15 cellular contexts compared by ENCODE assay signal in the genomic region with DNA sequence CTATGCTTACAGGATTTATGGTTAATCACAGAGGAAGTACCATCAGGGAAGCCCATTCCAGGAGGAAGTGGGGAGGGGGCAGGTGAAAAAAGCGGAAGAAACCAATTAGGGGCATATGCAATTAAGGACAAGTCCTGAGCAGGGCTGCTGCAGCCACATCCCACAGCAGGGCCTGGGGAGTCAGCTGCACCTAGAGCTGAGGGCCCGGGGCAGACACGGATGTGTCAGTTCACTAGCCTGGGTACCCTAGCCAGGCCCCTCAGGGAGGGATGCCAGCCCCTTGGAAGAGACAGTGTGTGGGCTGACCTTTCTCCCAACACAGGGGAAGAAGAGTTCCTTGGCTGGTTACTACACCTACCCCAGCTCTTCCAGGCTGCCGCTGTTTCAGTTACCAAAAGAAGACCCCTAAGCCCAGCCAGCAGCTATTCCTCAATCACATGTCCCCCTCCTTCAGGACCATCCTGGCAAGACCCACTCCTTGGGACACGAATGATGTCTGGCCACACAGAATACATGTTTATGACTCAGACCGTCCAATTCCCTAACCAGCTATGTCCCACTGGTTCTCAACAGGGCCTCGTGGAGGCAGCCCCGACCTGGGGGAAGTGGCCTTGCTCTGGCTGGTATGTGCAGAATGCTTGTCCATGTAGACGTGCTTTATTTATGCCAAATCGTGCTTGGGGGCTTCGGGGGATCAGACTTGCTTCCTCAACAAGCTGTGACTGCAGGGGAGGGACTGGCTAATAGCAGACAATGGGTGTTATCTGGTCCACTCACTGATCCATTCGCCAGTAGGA.
DNase-seq lines count a peak whose midpoint lies in the region; ATAC-seq and TF ChIP-seq lines count a peak whose summit lies in the region.
"Had no signal": no experiment of that assay in that cellular context is flagged by ENCODE, and none has a peak within 500 bp of the region (broad histone marks: within the 10 kb centered on the region; RNA-seq: fewer than 3 reads in every experiment).

No MANE protein-coding gene starts in this region.

- POLR2A ChIA-PET in activated CD8-positive, alpha-beta T cell treated with anti-CD3 and anti-CD28 coated beads, Interleukin-2, amount 10 ng/mL, durations not matched to agents 7 days and 5 days (lab: Charles Lee): no interaction called here

- no peak for TF ChIP-seq EP300 in ovary (IDR thresholded peaks at IDR 0.05)

- H3K36me3 ChIP-seq in ovary (no peaks in the 10 kb centered on the region), uterus (no peaks in the 10 kb centered on the region)

- WGBS in ovary, 3 donors: 68 to 73% (median 69%) methylated on average over 12 of the region's 12 CpGs

- peak; percentile 6 for ATAC-seq in stimulated activated naive CD8-positive, alpha-beta T cell treated with anti-CD3 and anti-CD28 coated beads, Interleukin-15, Interleukin-2, amounts not matched to agents 100 U/mL and 50 U/mL, for 24 hours
- no peak for ATAC-seq in stimulated activated naive CD8-positive, alpha-beta T cell treated with anti-CD3 and anti-CD28 coated beads, Interleukin-15, amount 100 ng/mL, for 72 hours
- ATAC-seq in HG03460 (IDR thresholded peaks at IDR 0.05; ENCODE audit: unreplicated experiment): no peak
- no peak for ATAC-seq in activated CD8-positive, alpha-beta T cell treated with anti-CD3 and anti-CD28 coated beads, Interleukin-2, amount 10 ng/mL, durations not matched to agents 7 days and 5 days

- H3K36me3 Mint-ChIP-seq in activated CD8-positive, alpha-beta T cell treated with anti-CD3 and anti-CD28 coated beads, Interleukin-2, amount 10 ng/mL, durations not matched to agents 7 days and 5 days (ENCODE audit: low read depth): no peaks in the 10 kb centered on the region

- no peak for DNase-seq in stimulated activated naive CD8-positive, alpha-beta T cell treated with anti-CD3 and anti-CD28 coated beads, Interleukin-15, Interleukin-2, amounts not matched to agents 100 U/mL and 50 U/mL, for 24 hours
- no peak for DNase-seq in stimulated activated naive CD8-positive, alpha-beta T cell treated with anti-CD3 and anti-CD28 coated beads, Interleukin-15, amount 100 ng/mL, for 72 hours
- DNase-seq in islet precursor cell (peak; percentile 42), ovary (peak in 3 of 5 donors; percentile 6 to 22 (median 9)), uterus (peak; percentile 9 to 11), A172 (ENCODE audit: low spot score) (no peak)
- no peak for DNase-seq in activated CD8-positive, alpha-beta T cell treated with anti-CD3 and anti-CD28 coated beads, Interleukin-2, amount 10 ng/mL, durations not matched to agents 7 days and 5 days
- DNase-seq: C1 segment of cervical spinal cord, NCI-H1417, NCI-H187, NCI-H2107, NCI-H2227 treated with DMSO at 0.1 percent for 48 hours, NCI-H524 had no signal

- H3K9me3 ChIP-seq in ovary (no peaks in the 10 kb centered on the region), uterus (no peaks in the 10 kb centered on the region)

- TF ChIP-seq POLR2A in ovary (IDR thresholded peaks at IDR 0.05) (no peak), uterus (IDR thresholded peaks at IDR 0.05) (no peak)

- CTCF ChIA-PET in activated CD8-positive, alpha-beta T cell treated with anti-CD3 and anti-CD28 coated beads, Interleukin-2, amount 10 ng/mL, durations not matched to agents 7 days and 5 days (lab: Charles Lee): no interaction called here

- H3K4me3 Mint-ChIP-seq in stimulated activated naive CD8-positive, alpha-beta T cell treated with anti-CD3 and anti-CD28 coated beads, Interleukin-15, amount 100 ng/mL, for 72 hours: no peak overlapping the region
- H3K4me3 Mint-ChIP-seq in activated CD8-positive, alpha-beta T cell treated with anti-CD3 and anti-CD28 coated beads, Interleukin-2, amount 10 ng/mL, durations not matched to agents 7 days and 5 days: no peak overlapping the region

- no peaks in the 10 kb centered on the region for H3K4me1 Mint-ChIP-seq in stimulated activated naive CD8-positive, alpha-beta T cell treated with anti-CD3 and anti-CD28 coated beads, Interleukin-15, amount 100 ng/mL, for 72 hours
- no peaks in the 10 kb centered on the region for H3K4me1 Mint-ChIP-seq in activated CD8-positive, alpha-beta T cell treated with anti-CD3 and anti-CD28 coated beads, Interleukin-2, amount 10 ng/mL, durations not matched to agents 7 days and 5 days (ENCODE audit: low read depth)

- peak overlapping the region in 1 of 2 donors; percentile 28 for H3K27ac Mint-ChIP-seq in stimulated activated naive CD8-positive, alpha-beta T cell treated with anti-CD3 and anti-CD28 coated beads, Interleukin-15, amount 100 ng/mL, for 72 hours
- H3K27ac Mint-ChIP-seq in activated CD8-positive, alpha-beta T cell treated with anti-CD3 and anti-CD28 coated beads, Interleukin-2, amount 10 ng/mL, durations not matched to agents 7 days and 5 days: no peak overlapping the region

- intact Hi-C loops in ovary (cut with DNase I) (no loop called here), uterus (cut with DNase I; ENCODE audit: low total_unique reads) (no loop called here)

- TF ChIP-seq CTCF in ovary (IDR thresholded peaks at IDR 0.05) (no peak), uterus (IDR thresholded peaks at IDR 0.05) (no peak)

- no peak overlapping the region for H3K4me3 ChIP-seq in ovary
- no peak overlapping the region for H3K4me3 ChIP-seq in uterus

- no peaks in the 10 kb centered on the region for H3K27me3 Mint-ChIP-seq in stimulated activated naive CD8-positive, alpha-beta T cell treated with anti-CD3 and anti-CD28 coated beads, Interleukin-15, amount 100 ng/mL, for 72 hours
- no peaks in the 10 kb centered on the region for H3K27me3 Mint-ChIP-seq in activated CD8-positive, alpha-beta T cell treated with anti-CD3 and anti-CD28 coated beads, Interleukin-2, amount 10 ng/mL, durations not matched to agents 7 days and 5 days (ENCODE audit: low read depth)

- no peaks in the 10 kb centered on the region for H3K9me3 Mint-ChIP-seq in stimulated activated naive CD8-positive, alpha-beta T cell treated with anti-CD3 and anti-CD28 coated beads, Interleukin-15, amount 100 ng/mL, for 72 hours
- peaks cover 4% of the 10 kb centered on the region for H3K9me3 Mint-ChIP-seq in activated CD8-positive, alpha-beta T cell treated with anti-CD3 and anti-CD28 coated beads, Interleukin-2, amount 10 ng/mL, durations not matched to agents 7 days and 5 days (ENCODE audit: insufficient read depth)

- H3K27ac ChIP-seq in ovary: no peak overlapping the region
- H3K27ac ChIP-seq in uterus: no peak overlapping the region
- H3K27ac ChIP-seq: KMS-11 had no signal

- H3K27me3 ChIP-seq in ovary (no peaks in the 10 kb centered on the region), uterus (no peaks in the 10 kb centered on the region)

- H3K4me1 ChIP-seq in ovary (ENCODE audit: insufficient read depth): no peaks in the 10 kb centered on the region
- no peaks in the 10 kb centered on the region for H3K4me1 ChIP-seq in uterus

Comparison
In these comparisons a context has a peak if more than half of its experiments do, and no peak if none do; other contexts are left out.
1. DNase-seq: peak in islet precursor cell (single experiment), ovary (3 of 5) and uterus (2 of 2); none in stimulated activated naive CD8-positive, alpha-beta T cell treated with anti-CD3 and anti-CD28 coated beads, Interleukin-15, Interleukin-2, amounts not matched to agents 100 U/mL and 50 U/mL, for 24 hours (single experiment), stimulated activated naive CD8-positive, alpha-beta T cell treated with anti-CD3 and anti-CD28 coated beads, Interleukin-15, amount 100 ng/mL, for 72 hours (0 of 2), A172 (single experiment) and activated CD8-positive, alpha-beta T cell treated with anti-CD3 and anti-CD28 coated beads, Interleukin-2, amount 10 ng/mL, durations not matched to agents 7 days and 5 days (single experiment).